In the genomic region with DNA sequence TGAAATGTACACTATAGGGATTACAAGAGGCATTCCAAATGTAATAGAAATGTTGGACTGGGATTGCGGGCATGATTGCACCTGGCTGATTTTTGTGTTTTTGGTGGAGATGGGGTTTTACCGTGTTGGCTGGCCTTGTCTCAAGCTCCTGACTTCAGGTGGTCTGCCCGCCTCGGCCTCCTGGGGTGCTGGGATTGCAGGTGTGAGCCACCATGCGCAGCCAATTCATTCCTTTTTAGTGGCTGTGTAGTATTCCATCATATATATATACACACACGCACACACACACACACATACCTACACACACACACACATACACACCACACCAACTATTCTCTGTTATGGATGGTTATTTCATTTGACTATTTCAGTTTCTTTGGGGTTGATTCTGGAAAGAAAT, we compare ENCODE assay signal across 38 cellular contexts. TPM values are rescaled to one million over a fixed set of nuclear protein-coding genes. Genes with fewer than 3 reads are reported as not detected.
"Had no signal": no experiment of that assay in that cellular context is flagged by ENCODE, and none has a peak within 500 bp of the region (broad histone marks: within the 10 kb centered on the region; RNA-seq: fewer than 3 reads in every experiment).

No MANE protein-coding gene starts in this region.

- H3K27ac ChIP-seq: adrenal gland, cardiac muscle cell, VCaP had no signal

- H3K4me1 ChIP-seq: adrenal gland had no signal

- H3K9me3 ChIP-seq: adrenal gland had no signal

- H3K36me3 ChIP-seq: adrenal gland, cardiac muscle cell had no signal

- H3K27ac Mint-ChIP-seq: activated CD4-positive, alpha-beta memory T cell treated with anti-CD3 and anti-CD28 coated beads for 36 hours; activated CD4-positive, alpha-beta T cell treated with anti-CD3 and anti-CD28 coated beads, Interleukin-2, amount 10 ng/mL, durations not matched to agents 24 days and 14 days; activated CD8-positive, alpha-beta T cell treated with anti-CD3 and anti-CD28 coated beads for 36 hours; activated naive CD4-positive, alpha-beta T cell treated with anti-CD3 and anti-CD28 coated beads for 36 hours; activated naive CD8-positive, alpha-beta T cell treated with anti-CD3 and anti-CD28 coated beads for 36 hours; activated T-helper 1 cell treated with anti-CD3 and anti-CD28 coated beads, Interleukin-12 subunit alpha, Interleukin-12 subunit beta, Interleukin-2, Interleukin-4 antibody, amounts not matched to agents 30 ng/mL and 10 ng/mL and 1 ng/mL, durations not matched to agents 14 hours and 24 hours and 36 hours; brain; T-helper 1 cell treated with Interleukin-12 subunit alpha and Interleukin-12 subunit beta and Interleukin-4 antibody, amounts not matched to agents 30 μg/mL and 1 μg/mL, for 36 hours; T-helper 2 cell treated with Interferon-gamma antibody and Interleukin-4, amounts not matched to agents 5 μg/mL and 100 μg/mL, for 36 hours had no signal

- H3K4me1 Mint-ChIP-seq: brain had no signal

- ATAC-seq: activated CD8-positive, alpha-beta T cell treated with anti-CD3 and anti-CD28 coated beads for 36 hours; activated naive CD4-positive, alpha-beta T cell treated with anti-CD3 and anti-CD28 coated beads, Interleukin-2, amount 50 U/mL, for 72 hours; activated T-cell treated with anti-CD3 and anti-CD28 coated beads, Interleukin-2, amount 50 U/mL, for 4 hours; activated T-cell treated with anti-CD3 and anti-CD28 coated beads, Interleukin-2, amount 50 U/mL, for 72 hours; activated T-helper 17 cell treated with anti-CD3 and anti-CD28 coated beads, Interleukin-2, amount 50 U/mL, for 72 hours had no signal

- FAIRE-seq: bronchial epithelial cell, TTC549 had no signal

- H3K27me3 Mint-ChIP-seq: activated B cell treated with CpG ODN at 0.5 μM for 24 hours; activated CD4-positive, alpha-beta memory T cell treated with anti-CD3 and anti-CD28 coated beads for 36 hours; activated CD4-positive, alpha-beta T cell treated with anti-CD3 and anti-CD28 coated beads, Interleukin-2, amount 10 ng/mL, durations not matched to agents 24 days and 14 days; activated CD8-positive, alpha-beta T cell treated with anti-CD3 and anti-CD28 coated beads for 36 hours; activated naive CD8-positive, alpha-beta T cell treated with anti-CD3 and anti-CD28 coated beads for 36 hours; activated T-helper 17 cell treated with anti-CD3 and anti-CD28 coated beads, Interleukin-2, amount 50 U/mL, for 72 hours; brain; central memory CD8-positive, alpha-beta T cell had no signal

- H3K36me3 Mint-ChIP-seq: brain had no signal

- DNase-seq: activated B cell treated with CpG ODN at 0.5 μM for 24 hours; activated CD4-positive, alpha-beta memory T cell treated with anti-CD3 and anti-CD28 coated beads for 36 hours; activated CD4-positive, alpha-beta T cell treated with anti-CD3 and anti-CD28 coated beads for 4 hours; activated CD4-positive, alpha-beta T cell treated with anti-CD3 and anti-CD28 coated beads, Interleukin-2, amount 10 ng/mL, durations not matched to agents 24 days and 14 days; activated CD4-positive, alpha-beta T cell treated with anti-CD3 and anti-CD28 coated beads, Interleukin-2, amount 50 U/mL, for 1 hour; activated CD4-positive, alpha-beta T cell treated with anti-CD3 and anti-CD28 coated beads, Interleukin-2, amount 50 U/mL, for 4 hours; activated CD4-positive, CD25-positive, alpha-beta regulatory T cell treated with anti-CD3 and anti-CD28 coated beads, Interleukin-2, amount 50 U/mL, for 72 hours; activated CD8-positive, alpha-beta memory T cell treated with anti-CD3 and anti-CD28 coated beads, Interleukin-2, amount 50 U/mL, for 4 hours; activated CD8-positive, alpha-beta T cell treated with anti-CD3 and anti-CD28 coated beads for 36 hours; activated effector memory CD4-positive, alpha-beta T cell treated with anti-CD3 and anti-CD28 coated beads, Interleukin-2, amount 50 U/mL, for 16 hours; activated gamma-delta T cell treated with Interleukin-2 at 50 U/mL for 16 hours; activated naive CD4-positive, alpha-beta T cell; activated naive CD4-positive, alpha-beta T cell treated with anti-CD3 and anti-CD28 coated beads for 36 hours; activated naive CD4-positive, alpha-beta T cell treated with anti-CD3 and anti-CD28 coated beads, Interleukin-2, amount 50 U/mL, for 16 hours; activated naive CD8-positive, alpha-beta T cell treated with anti-CD3 and anti-CD28 coated beads for 36 hours; activated T-cell treated with anti-CD3 and anti-CD28 coated beads for 4 hours; activated T-cell treated with anti-CD3 and anti-CD28 coated beads, Interleukin-2, amount 50 U/mL, for 1 hour; activated T-cell treated with anti-CD3 and anti-CD28 coated beads, Interleukin-2, amount 50 U/mL, for 4 hours; activated T-cell treated with anti-CD3 and anti-CD28 coated beads, Interleukin-2, amount 50 U/mL, for 72 hours; adrenal gland; amniotic stem cell; aorta; caudate nucleus; cerebellar nuclear complex; T-helper 2 cell; T-helper 9 cell had no signal

- H3K4me3 Mint-ChIP-seq: activated B cell treated with CpG ODN at 0.5 μM for 24 hours; activated CD4-positive, alpha-beta memory T cell treated with anti-CD3 and anti-CD28 coated beads for 36 hours; activated CD4-positive, alpha-beta T cell treated with anti-CD3 and anti-CD28 coated beads, Interleukin-2, amount 10 ng/mL, durations not matched to agents 24 days and 14 days; activated CD8-positive, alpha-beta T cell treated with anti-CD3 and anti-CD28 coated beads for 36 hours; activated naive CD4-positive, alpha-beta T cell treated with anti-CD3 and anti-CD28 coated beads for 36 hours; activated naive CD8-positive, alpha-beta T cell treated with anti-CD3 and anti-CD28 coated beads for 36 hours; activated T-cell treated with anti-CD3 and anti-CD28 coated beads, Interleukin-2, amount 50 U/mL, for 4 hours; activated T-cell treated with anti-CD3 and anti-CD28 coated beads, Interleukin-2, amount 50 U/mL, for 72 hours; activated T-helper 1 cell treated with anti-CD3 and anti-CD28 coated beads, Interleukin-12 subunit alpha, Interleukin-12 subunit beta, Interleukin-2, Interleukin-4 antibody, amounts not matched to agents 30 ng/mL and 10 ng/mL and 1 ng/mL, durations not matched to agents 14 hours and 24 hours and 36 hours; activated T-helper 17 cell treated with anti-CD3 and anti-CD28 coated beads, Interleukin-2, amount 50 U/mL, for 72 hours; brain; central memory CD8-positive, alpha-beta T cell; T-helper 1 cell treated with Interleukin-12 subunit alpha and Interleukin-12 subunit beta and Interleukin-4 antibody, amounts not matched to agents 30 μg/mL and 1 μg/mL, for 36 hours; T-helper 2 cell treated with Interferon-gamma antibody and Interleukin-4, amounts not matched to agents 5 μg/mL and 100 μg/mL, for 36 hours had no signal

- H3K4me3 ChIP-seq: adrenal gland, cardiac muscle cell had no signal

- H3K27me3 ChIP-seq: adrenal gland, cardiac muscle cell had no signal

RNA-seq across cellular contexts. Expression of a gene that starts 4.7 kb away (rescaled TPM):
- total RNA-seq: activated B cell treated with CpG ODN at 0.5 μM for 24 hours; activated CD4-positive, alpha-beta memory T cell treated with anti-CD3 and anti-CD28 coated beads for 36 hours; activated CD4-positive, alpha-beta T cell treated with anti-CD3 and anti-CD28 coated beads, Interleukin-2, amount 10 ng/mL, durations not matched to agents 24 days and 14 days; activated CD8-positive, alpha-beta memory T cell treated with anti-CD3 and anti-CD28 coated beads for 36 hours; activated CD8-positive, alpha-beta T cell treated with anti-CD3 and anti-CD28 coated beads for 36 hours; activated naive CD4-positive, alpha-beta T cell treated with anti-CD3 and anti-CD28 coated beads for 36 hours; activated naive CD8-positive, alpha-beta T cell treated with anti-CD3 and anti-CD28 coated beads for 36 hours; activated T-cell treated with anti-CD3 and anti-CD28 coated beads, Interleukin-2, amount 50 U/mL, for 4 hours; activated T-cell treated with anti-CD3 and anti-CD28 coated beads, Interleukin-2, amount 50 U/mL, for 72 hours; activated T-helper 1 cell treated with anti-CD3 and anti-CD28 coated beads, Interleukin-12 subunit alpha, Interleukin-12 subunit beta, Interleukin-2, Interleukin-4 antibody, amounts not matched to agents 30 ng/mL and 10 ng/mL and 1 ng/mL, durations not matched to agents 14 hours and 24 hours and 36 hours; activated T-helper 17 cell treated with anti-CD3 and anti-CD28 coated beads, Interleukin-2, amount 50 U/mL, for 72 hours; adrenal gland; aorta; bronchial epithelial cell; cardiac muscle cell had no signal
